Comparison of ENCODE assay signal across 30 cellular contexts in the genomic region with DNA sequence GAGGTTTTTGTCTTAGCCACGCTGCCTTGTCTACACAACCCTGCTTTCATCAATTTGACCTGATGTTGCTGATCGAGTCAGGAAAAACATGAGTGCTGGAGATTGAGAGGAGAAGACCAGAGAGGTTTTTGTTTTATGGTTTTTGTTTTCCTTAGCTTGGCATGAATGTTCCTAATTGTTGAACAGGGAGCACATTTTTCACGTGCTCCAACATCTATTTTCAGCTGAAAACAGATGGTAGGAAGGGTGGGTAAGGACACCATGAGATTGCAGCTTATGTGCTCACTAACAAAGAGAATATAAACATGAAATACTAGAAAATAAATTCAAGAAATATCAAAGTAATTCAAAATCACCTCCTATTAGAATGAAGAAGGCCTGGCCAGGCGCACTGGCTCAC.
"Had no signal": no experiment of that assay in that cellular context is flagged by ENCODE, and none has a peak within 500 bp of the region (broad histone marks: within the 10 kb centered on the region; RNA-seq: fewer than 3 reads in every experiment).

No MANE protein-coding gene starts in this region.

- H3K27ac ChIP-seq: body of pancreas, colonic mucosa, dorsolateral prefrontal cortex, foreskin keratinocyte, gastrocnemius medialis, heart left ventricle, WERI-Rb-1 had no signal

- H3K36me3 ChIP-seq: colonic mucosa, gastrocnemius medialis, heart left ventricle, WERI-Rb-1 had no signal

- DNase-seq: activated B cell treated with CpG ODN at 0.5 μM for 24 hours; activated CD4-positive, alpha-beta T cell treated with anti-CD3 and anti-CD28 coated beads for 48 hours; activated CD4-positive, alpha-beta T cell treated with anti-CD3 and anti-CD28 coated beads, Interleukin-2, amount 50 U/mL, for 1 hour; activated CD4-positive, alpha-beta T cell treated with anti-CD3 and anti-CD28 coated beads, Interleukin-2, amount 50 U/mL, for 48 hours; activated CD8-positive, alpha-beta memory T cell treated with anti-CD3 and anti-CD28 coated beads for 24 hours; activated effector memory CD4-positive, alpha-beta T cell treated with Interleukin-2 at 50 U/mL for 16 hours; activated gamma-delta T cell treated with Interleukin-2 at 50 U/mL for 16 hours; activated naive CD4-positive, alpha-beta T cell treated with anti-CD3 and anti-CD28 coated beads, Interleukin-2, amount 50 U/mL, for 16 hours; activated naive CD4-positive, alpha-beta T cell treated with Interleukin-2 at 50 U/mL for 16 hours; activated T-cell treated with anti-CD3 and anti-CD28 coated beads, Interleukin-2, amount 50 U/mL, for 4 hours; amygdala; aorta; body of pancreas; caudate nucleus; cerebellar nuclear complex; colonic mucosa; dorsolateral prefrontal cortex; effector memory CD4-positive, alpha-beta T cell; endodermal cell; foreskin keratinocyte; gastrocnemius medialis; glutamatergic neuron; heart left ventricle; T-helper 1 cell; T-helper 17 cell; T1000 had no signal

- ATAC-seq: activated CD4-positive, CD25-positive, alpha-beta regulatory T cell treated with anti-CD3 and anti-CD28 coated beads, Interleukin-2, amount 50 U/mL, for 24 hours; activated CD8-positive, alpha-beta T cell treated with anti-CD3 and anti-CD28 coated beads for 36 hours; activated T-cell treated with anti-CD3 and anti-CD28 coated beads, Interleukin-2, amount 50 U/mL, for 4 hours; body of pancreas; esophagus mucosa; foreskin keratinocyte; gastrocnemius medialis; heart left ventricle; T-helper 17 cell had no signal

- H3K4me3 ChIP-seq: body of pancreas, colonic mucosa, dorsolateral prefrontal cortex, gastrocnemius medialis, heart left ventricle had no signal

- H3K4me1 ChIP-seq: body of pancreas, colonic mucosa, foreskin keratinocyte had no signal

- H3K27me3 ChIP-seq: body of pancreas, colonic mucosa, dorsolateral prefrontal cortex, foreskin keratinocyte, gastrocnemius medialis, heart left ventricle had no signal

- H3K9me3 ChIP-seq: colonic mucosa, gastrocnemius medialis had no signal
